Comparison of ENCODE assay signal across 28 cellular contexts in the genomic region with DNA sequence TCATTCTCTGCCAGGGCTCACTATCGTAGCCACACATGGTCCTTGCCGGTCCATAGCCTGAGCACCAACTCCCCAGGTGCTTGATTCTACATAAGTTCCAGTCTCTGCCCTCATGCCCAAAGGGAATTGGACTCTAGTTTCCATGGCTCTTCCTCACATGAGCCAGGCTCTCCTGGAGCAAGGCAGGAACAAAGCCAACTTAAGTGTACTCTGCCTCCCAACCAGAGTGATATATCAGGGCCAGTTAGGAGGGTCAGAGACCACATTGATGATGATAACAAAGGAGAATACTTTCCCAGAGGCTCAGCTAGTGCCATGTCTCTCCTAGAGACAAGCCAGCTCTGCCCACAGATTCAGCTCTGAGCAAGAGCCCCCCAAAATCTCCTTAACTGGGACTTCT.
DNase-seq lines count a peak whose midpoint lies in the region; ATAC-seq and TF ChIP-seq lines count a peak whose summit lies in the region.
"Had no signal": no experiment of that assay in that cellular context is flagged by ENCODE, and none has a peak within 500 bp of the region (broad histone marks: within the 10 kb centered on the region; RNA-seq: fewer than 3 reads in every experiment).

No MANE protein-coding gene starts in this region.

- H3K27ac ChIP-seq in 22Rv1, result peak overlapping the region; percentile 35; the same call in 1 of the 2 replicates
- H3K27ac ChIP-seq in mucosa of rectum (ENCODE audit: low read depth in 2 of 2, low read length in 2 of 2), result peak overlapping the region; percentile 44 to 46
- H3K27ac ChIP-seq: breast epithelium, gastroesophageal sphincter, right atrium auricular region, SJSA1, thoracic aorta, vagina, WERI-Rb-1 had no signal

- H3K27me3 ChIP-seq in mucosa of rectum (ENCODE audit: control insufficient read depth in 2 of 2, insufficient read depth in 2 of 2, low read length in 2 of 2), result no peaks in the 10 kb centered on the region
- H3K27me3 ChIP-seq: breast epithelium, gastroesophageal sphincter, right atrium auricular region, SJSA1, vagina had no signal

- no peak for ATAC-seq in HG02885 (IDR thresholded peaks at IDR 0.05; ENCODE audit: poor library complexity, unreplicated experiment)
- ATAC-seq: CD8-positive, alpha-beta T cell; gastroesophageal sphincter; left cardiac atrium had no signal

- no peak overlapping the region for H3K4me3 ChIP-seq in mucosa of rectum (ENCODE audit: low read length in 2 of 2)
- H3K4me3 ChIP-seq: breast epithelium, gastroesophageal sphincter, right atrium auricular region, SJSA1, thoracic aorta, vagina had no signal

- peaks cover 2 to 18% of the 10 kb centered on the region in 2 donors for H3K36me3 ChIP-seq in mucosa of rectum (ENCODE audit: control insufficient read depth in 2 of 2, insufficient read depth in 2 of 2, low read length in 2 of 2)
- H3K36me3 ChIP-seq: breast epithelium had no signal

- H3K9ac ChIP-seq in mucosa of rectum (ENCODE audit: low read depth in 1 of 2, low read length in 2 of 2), result no peak overlapping the region

- DNase-seq in NCI-H2029 treated with DMSO at 0.1 percent for 48 hours (lab: John Stamatoyannopoulos, UW), result peak; percentile 84
- peak; percentile 61 for DNase-seq in SHP77 treated with DMSO at 0.1 percent for 48 hours (lab: John Stamatoyannopoulos, UW)
- no peak for DNase-seq in HT-29 (ENCODE audit: low spot score)
- no peak for DNase-seq in effector CD8-positive, alpha-beta T cell (lab: John Stamatoyannopoulos, UW)
- DNase-seq in NCI-H1105 (lab: John Stamatoyannopoulos, UW), result no peak
- DNase-seq: activated CD4-positive, alpha-beta T cell treated with anti-CD3 and anti-CD28 coated beads for 4 hours; activated effector memory CD4-positive, alpha-beta T cell treated with anti-CD3 and anti-CD28 coated beads, Interleukin-2, amount 50 U/mL, for 16 hours; CD8-positive, alpha-beta T cell; effector CD4-positive, alpha-beta T cell; H7; hippocampal formation; IMR-90; left cardiac atrium; mammary epithelial cell; MV-4-11; NCI-H1694 treated with DMSO at 0.1 percent for 48 hours; stimulated activated CD4-positive, alpha-beta T cell treated with anti-CD3 and anti-CD28 coated beads, Interleukin-1b, Interleukin-23, amount 100 ng/mL, for 48 hours; T1000; WERI-Rb-1 had no signal

- TF ChIP-seq CTCF in 22Rv1 (IDR thresholded peaks at IDR 0.05), result no peak

- no peaks in the 10 kb centered on the region for H3K9me3 ChIP-seq in mucosa of rectum (ENCODE audit: control insufficient read depth in 2 of 2, low read length in 2 of 2)
- H3K9me3 ChIP-seq: breast epithelium, gastroesophageal sphincter, right atrium auricular region, SJSA1, thoracic aorta, vagina had no signal

- H3K4me1 ChIP-seq in mucosa of rectum (ENCODE audit: control insufficient read depth in 2 of 2, insufficient read depth in 2 of 2, low read length in 2 of 2), result peaks cover 23 to 31% of the 10 kb centered on the region in 2 donors
- H3K4me1 ChIP-seq: breast epithelium, gastroesophageal sphincter, SJSA1, vagina had no signal

Comparison
In these comparisons a context has a peak if more than half of its experiments do, and no peak if none do; other contexts are left out.
1. DNase-seq: peak in NCI-H2029 treated with DMSO at 0.1 percent for 48 hours (single experiment) and SHP77 treated with DMSO at 0.1 percent for 48 hours (single experiment); none in HT-29 (single experiment), effector CD8-positive, alpha-beta T cell (single experiment) and NCI-H1105 (single experiment).